ENCODE assay signal across 8 cellular contexts in the genomic region with DNA sequence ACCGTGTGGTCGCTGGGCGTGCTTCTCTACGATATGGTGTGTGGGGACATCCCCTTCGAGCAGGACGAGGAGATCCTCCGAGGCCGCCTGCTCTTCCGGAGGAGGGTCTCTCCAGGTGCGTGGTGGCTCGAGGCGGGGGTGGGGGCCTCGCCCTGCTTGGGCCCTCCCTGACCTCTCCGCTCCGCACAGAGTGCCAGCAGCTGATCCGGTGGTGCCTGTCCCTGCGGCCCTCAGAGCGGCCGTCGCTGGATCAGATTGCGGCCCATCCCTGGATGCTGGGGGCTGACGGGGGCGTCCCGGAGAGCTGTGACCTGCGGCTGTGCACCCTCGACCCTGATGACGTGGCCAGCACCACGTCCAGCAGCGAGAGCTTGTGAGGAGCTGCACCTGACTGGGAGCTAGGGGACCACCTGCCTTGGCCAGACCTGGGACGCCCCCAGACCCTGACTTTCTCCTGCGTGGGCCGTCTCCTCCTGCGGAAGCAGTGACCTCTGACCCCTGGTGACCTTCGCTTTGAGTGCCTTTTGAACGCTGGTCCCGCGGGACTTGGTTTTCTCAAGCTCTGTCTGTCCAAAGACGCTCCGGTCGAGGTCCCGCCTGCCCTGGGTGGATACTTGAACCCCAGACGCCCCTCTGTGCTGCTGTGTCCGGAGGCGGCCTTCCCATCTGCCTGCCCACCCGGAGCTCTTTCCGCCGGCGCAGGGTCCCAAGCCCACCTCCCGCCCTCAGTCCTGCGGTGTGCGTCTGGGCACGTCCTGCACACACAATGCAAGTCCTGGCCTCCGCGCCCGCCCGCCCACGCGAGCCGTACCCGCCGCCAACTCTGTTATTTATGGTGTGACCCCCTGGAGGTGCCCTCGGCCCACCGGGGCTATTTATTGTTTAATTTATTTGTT. TPM values are rescaled to one million over a fixed set of nuclear protein-coding genes. Genes with fewer than 3 reads are reported as not detected.
A peak's percentile ranks its signal among the peaks of the same experiment; 100 is the strongest.
DNase-seq lines count a peak whose midpoint lies in the region; ATAC-seq and TF ChIP-seq lines count a peak whose summit lies in the region.

No MANE protein-coding gene starts in this region.

- peaks cover 62% of the 10 kb centered on the region for H3K4me1 ChIP-seq in Caco-2

- CTCF ChIA-PET in Caco-2 (lab: Charles Lee), result interaction anchor here (1.3 to 1.8 kb wide), 2 partner anchors 32 to 68 kb away, joined by 5 to 13 read pairs; no protein-coding TSS in a partner anchor

- no peak for DNase-seq in Caco-2
- DNase-seq in T-helper 17 cell, result peak in 2 of 3 donors; percentile 9 to 13
- DNase-seq in epithelial cell of esophagus (ENCODE audit: low read depth), result no peak
- DNase-seq in nephron progenitor cell, result peak; percentile 61
- no peak for DNase-seq in NCI-H524 treated with DMSO at 0.1 percent for 48 hours (lab: John Stamatoyannopoulos, UW)
- no peak for DNase-seq in putamen (ENCODE audit: low spot score)

- H3K9me3 ChIP-seq in Caco-2 (no peaks in the 10 kb centered on the region), T-helper 17 cell (ENCODE audit: control insufficient read depth, low read length, poor library complexity, severe bottlenecking) (no peaks in the 10 kb centered on the region)

- H3K4me3 ChIP-seq in Caco-2 (ENCODE audit: low read depth, low read length) (peak overlapping the region; percentile 2; the same call in 1 of the 2 replicates), epithelial cell of esophagus (ENCODE audit: low read length) (peak overlapping the region; percentile 80)

- TF ChIP-seq CTCF in Caco-2 (IDR thresholded peaks at IDR 0.05; ENCODE audit: insufficient read depth in 1 of 2, low read depth in 1 of 2, low read length in 1 of 2, severe bottlenecking in 1 of 2, unreplicated experiment in 1 of 2) (no peak), epithelial cell of esophagus (IDR thresholded peaks at IDR 0.05; ENCODE audit: insufficient read depth, low read depth, low read length, missing control alignments) (no peak), nephron progenitor cell (IDR thresholded peaks at IDR 0.05) (no peak)

- no peaks in the 10 kb centered on the region for H3K9me3 Mint-ChIP-seq in Caco-2 (ENCODE audit: unreplicated experiment)
- no peaks in the 10 kb centered on the region for H3K9me3 Mint-ChIP-seq in nephron progenitor cell

- peaks cover 4% of the 10 kb centered on the region for H3K36me3 ChIP-seq in Caco-2 (ENCODE audit: control insufficient read depth, insufficient read depth, low read length)

- H3K36me3 Mint-ChIP-seq in Caco-2 (ENCODE audit: insufficient read depth, unreplicated experiment) (peaks cover 66% of the 10 kb centered on the region), T-helper 17 cell (ENCODE audit: low read depth) (no peaks in the 10 kb centered on the region), nephron progenitor cell (ENCODE audit: low read depth) (no peaks in the 10 kb centered on the region)

- no TSS peak for BruUV-seq in Caco-2 (replicated peaks; lab: Mats Ljungman, UMichigan)

- H3K27me3 Mint-ChIP-seq in Caco-2 (ENCODE audit: insufficient read depth, unreplicated experiment) (no peaks in the 10 kb centered on the region), T-helper 17 cell (no peaks in the 10 kb centered on the region), nephron progenitor cell (ENCODE audit: low read depth, poor library complexity) (no peaks in the 10 kb centered on the region)

- H3K27ac Mint-ChIP-seq in Caco-2 (ENCODE audit: unreplicated experiment), result no peak overlapping the region
- H3K27ac Mint-ChIP-seq in T-helper 17 cell, result peak overlapping the region; percentile 98
- peak overlapping the region; percentile 85 for H3K27ac Mint-ChIP-seq in nephron progenitor cell

- H3K4me1 Mint-ChIP-seq in Caco-2 (ENCODE audit: low read depth, unreplicated experiment), result peaks cover 7% of the 10 kb centered on the region
- peaks cover 32% of the 10 kb centered on the region for H3K4me1 Mint-ChIP-seq in T-helper 17 cell
- H3K4me1 Mint-ChIP-seq in nephron progenitor cell, result peaks cover 52% of the 10 kb centered on the region

- H3K4me3 Mint-ChIP-seq in Caco-2 (ENCODE audit: unreplicated experiment) (peak overlapping the region; percentile 82), T-helper 17 cell (peak overlapping the region; percentile 93), nephron progenitor cell (peak overlapping the region; percentile 80)

- POLR2A ChIA-PET in Caco-2 (lab: Charles Lee), result interaction anchor here (1.6 to 3.3 kb wide), 2 partner anchors 11 to 68 kb away, joined by 12 to 25 read pairs; no protein-coding TSS in a partner anchor

- ATAC-seq in T-helper 17 cell, result no peak
- ATAC-seq in GM18502 (IDR thresholded peaks at IDR 0.05; ENCODE audit: poor library complexity, unreplicated experiment), result no peak
- no peak for ATAC-seq in GM19023 (IDR thresholded peaks at IDR 0.05; ENCODE audit: unreplicated experiment)

- intact Hi-C loops in Caco-2 (cut with micrococcal nuclease; ENCODE audit: unreplicated experiment), result loop anchor here (1.0 kb wide), 1 partner anchor 32 kb away; no protein-coding TSS in a partner anchor

- H3K27me3 ChIP-seq in Caco-2 (replicated peaks; ENCODE audit: control insufficient read depth, insufficient read depth, low read length), result no peaks in the 10 kb centered on the region

RNA-seq across cellular contexts. Expression of a gene that starts 2.4 kb away (rescaled TPM):
- total RNA-seq in Caco-2 (2022) (39.6 and 41.1 TPM in 2 replicates), T-helper 17 cell (100 to 1,000 TPM; 227 to 241 TPM)

RNA-seq across cellular contexts. Expression of a gene that starts 44.6 kb away (rescaled TPM):
- total RNA-seq in Caco-2 (2022) (38.1 and 43.3 TPM in 2 replicates), T-helper 17 cell (10 to 100 TPM; 28.1 to 36.7 TPM)

RNA-seq across cellular contexts. Expression of a gene that starts 44.8 kb away (rescaled TPM):
- 31.6 and 35.7 TPM in 2 replicates for total RNA-seq in Caco-2 (2022)
- total RNA-seq in T-helper 17 cell, result 10 to 100 TPM; 13.7 to 15.4 TPM

RNA-seq across cellular contexts. Expression of a gene that starts 49.6 kb away (rescaled TPM):
- total RNA-seq in Caco-2 (2022), result not detected in 2 replicates
- total RNA-seq in T-helper 17 cell, result not detected

Comparison
In these comparisons a context has a peak if more than half of its experiments do, and no peak if none do; other contexts are left out.
1. DNase-seq: peak in T-helper 17 cell (2 of 3) and nephron progenitor cell (single experiment); none in Caco-2 (0 of 2), epithelial cell of esophagus (single experiment), NCI-H524 treated with DMSO at 0.1 percent for 48 hours (single experiment) and putamen (single experiment).
2. Peak in every context shown above with its lines, with median percentiles within 50 percentile points of each other: H3K4me3 Mint-ChIP-seq.